In the genomic region with DNA sequence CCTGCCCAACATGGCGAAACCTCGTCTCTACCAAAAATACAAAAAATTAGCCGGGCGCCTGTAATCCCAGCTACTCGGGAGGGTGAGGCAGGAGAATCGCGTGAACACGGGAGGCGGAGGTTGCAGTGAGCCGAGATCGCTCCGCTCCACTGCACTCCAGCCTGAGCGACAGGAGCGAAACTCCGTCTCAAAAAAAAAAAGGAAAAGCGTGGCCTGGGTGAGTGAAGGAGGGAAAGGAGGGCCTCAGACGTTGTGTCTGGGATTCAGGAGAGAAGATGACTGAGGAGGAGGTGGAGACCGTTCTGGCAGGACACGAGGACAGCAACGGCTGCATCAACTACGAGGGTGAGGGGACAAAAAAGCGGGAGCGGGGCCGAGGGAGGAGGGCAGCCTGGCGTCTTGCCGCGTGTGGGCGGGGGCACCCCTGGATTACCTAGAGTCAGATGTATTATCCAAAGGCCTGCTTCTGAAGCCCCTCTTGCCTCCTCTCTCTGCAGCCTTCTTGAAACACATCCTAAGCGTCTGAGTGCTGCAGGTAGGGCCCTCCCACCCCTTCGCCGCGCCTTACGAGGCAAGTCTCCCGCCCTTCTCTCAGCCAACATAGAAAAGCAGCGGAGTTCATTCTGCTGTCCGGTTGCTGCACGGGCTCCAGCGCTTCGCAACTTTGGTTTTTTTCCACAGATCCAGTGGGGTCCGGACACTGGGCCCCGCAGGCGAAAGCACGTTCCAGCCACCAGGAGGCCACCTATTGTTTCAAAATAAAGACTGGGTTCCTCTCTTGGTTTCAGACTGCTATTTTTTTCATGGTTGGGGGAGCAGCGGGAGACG, we compare ENCODE assay signal across 8 cellular contexts. TPM values are rescaled to one million over a fixed set of nuclear protein-coding genes. Genes with fewer than 3 reads are reported as not detected.
DNase-seq lines count a peak whose midpoint lies in the region; ATAC-seq and TF ChIP-seq lines count a peak whose summit lies in the region.

No MANE protein-coding gene starts in this region.

- peak; percentile 32 for TF ChIP-seq CTCF in coronary artery (IDR thresholded peaks at IDR 0.05)

- ATAC-seq in GM19035 (IDR thresholded peaks at IDR 0.05; ENCODE audit: unreplicated experiment): peak; percentile 31
- ATAC-seq in HG03432 (IDR thresholded peaks at IDR 0.05; ENCODE audit: unreplicated experiment): peak; percentile 32
- peak; percentile 48 for ATAC-seq in left lobe of liver

- peak overlapping the region; percentile 96 for H3K4me3 ChIP-seq in coronary artery

- H3K27ac ChIP-seq in coronary artery: peak overlapping the region; percentile 98 to 100

- DNase-seq in Ammon's horn (ENCODE audit: low spot score) (peak; percentile 54), NCI-H510A (lab: John Stamatoyannopoulos, UW) (peak; percentile 63), coronary artery (ENCODE audit: low spot score) (peak; percentile 92), left lobe of liver (ENCODE audit: low spot score) (peak; percentile 69)
- peak; percentile 39 to 44 for DNase-seq in activated CD4-positive, alpha-beta T cell treated with anti-CD3 and anti-CD28 coated beads for 4 hours
- DNase-seq in stimulated activated CD4-positive, alpha-beta T cell treated with anti-CD3 and anti-CD28 coated beads, Interleukin-2, amount 100 ng/mL, for 24 hours: peak; percentile 60 to 66

RNA-seq across cellular contexts. Expression of gene MYL6, which starts 0.7 kb away (rescaled TPM):
- 376 TPM for total RNA-seq in left lobe of liver

RNA-seq across cellular contexts. Expression of gene MYL6B, which starts 5.0 kb away (rescaled TPM):
- 6.5 TPM for total RNA-seq in left lobe of liver

RNA-seq across cellular contexts. Expression of gene ESYT1, which starts 29.3 kb away (rescaled TPM):
- total RNA-seq in left lobe of liver: 62.2 TPM

RNA-seq across cellular contexts. Expression of gene SMARCC2, which starts 31.9 kb away (rescaled TPM):
- 27.6 TPM for total RNA-seq in left lobe of liver

RNA-seq across cellular contexts. Expression of gene ZC3H10, which starts 39.3 kb away (rescaled TPM):
- 4.6 TPM for total RNA-seq in left lobe of liver

Comparison
In these comparisons a context has a peak if more than half of its experiments do, and no peak if none do; other contexts are left out.
1. Peak in every context shown above with its lines: DNase-seq, ATAC-seq, H3K4me3 ChIP-seq and H3K27ac ChIP-seq.
2. DNase-seq: peak in every context shown above with its lines; median percentile 92 in coronary artery; 69 in left lobe of liver; 63 in NCI-H510A; 63 in stimulated activated CD4-positive, alpha-beta T cell treated with anti-CD3 and anti-CD28 coated beads, Interleukin-2, amount 100 ng/mL, for 24 hours; 54 in Ammon's horn; 42 in activated CD4-positive, alpha-beta T cell treated with anti-CD3 and anti-CD28 coated beads for 4 hours.